Comparison of ENCODE assay signal across 12 cellular contexts in genomic region chr9:91589101-91589553, GRCh38.
A peak's percentile ranks its signal among the peaks of the same experiment; 100 is the strongest.
DNase-seq lines count a peak whose midpoint lies in the region; ATAC-seq and TF ChIP-seq lines count a peak whose summit lies in the region.
"Had no signal": no experiment of that assay in that cellular context is flagged by ENCODE, and none has a peak within 500 bp of the region (broad histone marks: within the 10 kb centered on the region; RNA-seq: fewer than 3 reads in every experiment).

No MANE protein-coding gene starts in this region.

- intact Hi-C loops in adrenal gland (cut with DNase I), result no loop called here
- intact Hi-C loops in heart right ventricle (cut with DNase I), result loop anchor here in 2 of 10 donors (10.0 kb wide), 2 partner anchors 56 to 76 kb away; no protein-coding TSS in a partner anchor

- H3K27me3 ChIP-seq in adrenal gland, result no peaks in the 10 kb centered on the region
- peaks cover 0 to 3% (median 0%) of the 10 kb centered on the region in 7 donors for H3K27me3 ChIP-seq in heart right ventricle

- H3K9me3 Mint-ChIP-seq in stimulated activated memory B cell treated with anti-CD40 and anti-IgM and Interleukin-4, amounts not matched to agents 10 μg/mL and 1 μg/mL and 100 μg/mL, for 72 hours, result no peaks in the 10 kb centered on the region

- no peaks in the 10 kb centered on the region for H3K9me3 ChIP-seq in adrenal gland (replicated peaks in 1 of 3)
- H3K9me3 ChIP-seq in heart right ventricle, result no peaks in the 10 kb centered on the region
- H3K9me3 ChIP-seq: HAP-1, SJCRH30 had no signal

- peaks cover 22% of the 10 kb centered on the region for H3K27me3 Mint-ChIP-seq in stimulated activated memory B cell treated with anti-CD40 and anti-IgM and Interleukin-4, amounts not matched to agents 10 μg/mL and 1 μg/mL and 100 μg/mL, for 72 hours

- H3K36me3 Mint-ChIP-seq in stimulated activated memory B cell treated with anti-CD40 and anti-IgM and Interleukin-4, amounts not matched to agents 10 μg/mL and 1 μg/mL and 100 μg/mL, for 72 hours, result no peaks in the 10 kb centered on the region

- ATAC-seq in heart right ventricle, result peak; percentile 16 to 77 (median 46)
- ATAC-seq in stimulated activated memory B cell treated with anti-CD40 and anti-IgM and Interleukin-4, amounts not matched to agents 10 μg/mL and 1 μg/mL and 100 μg/mL, for 72 hours, result peak; percentile 10
- ATAC-seq in GM21529 (IDR thresholded peaks at IDR 0.05; ENCODE audit: unreplicated experiment), result no peak

- peak; percentile 34 for DNase-seq in GM20000 (ENCODE audit: low spot score)
- peak in 5 of 7 donors; percentile 26 to 45 (median 33) for DNase-seq in adrenal gland
- peak in 1 of 2 donors; percentile 36 for DNase-seq in heart right ventricle
- no peak for DNase-seq in NCI-H774 (lab: John Stamatoyannopoulos, UW)
- no peak for DNase-seq in NAMALWA (ENCODE audit: low spot score)
- DNase-seq: activated naive CD4-positive, alpha-beta T cell treated with Interleukin-2 at 50 U/mL for 16 hours; KBM-7; kidney; SJCRH30 had no signal

- H3K27ac ChIP-seq in adrenal gland (no peak overlapping the region), heart right ventricle (no peak overlapping the region)
- H3K27ac ChIP-seq: SJCRH30 had no signal

- no peak overlapping the region for H3K4me3 Mint-ChIP-seq in stimulated activated memory B cell treated with anti-CD40 and anti-IgM and Interleukin-4, amounts not matched to agents 10 μg/mL and 1 μg/mL and 100 μg/mL, for 72 hours

- WGBS in adrenal gland, 4 donors, result 10 to 40% (median 28%) methylated on average over 4 to 7 of the region's 7 CpGs
- 35 to 45% methylated on average over 7 of the region's 7 CpGs for WGBS in heart right ventricle, 2 donors

- TF ChIP-seq CTCF in GM20000 (IDR thresholded peaks at IDR 0.05; ENCODE audit: extremely low read depth, missing control alignments) (no peak), adrenal gland (IDR thresholded peaks at IDR 0.05) (no peak), heart right ventricle (IDR thresholded peaks at IDR 0.05) (no peak)

- no peak overlapping the region for H3K4me3 ChIP-seq in adrenal gland
- H3K4me3 ChIP-seq in heart right ventricle, result no peak overlapping the region
- H3K4me3 ChIP-seq: HAP-1, SJCRH30 had no signal

- H3K4me1 ChIP-seq in adrenal gland (replicated peaks in 1 of 2), result no peaks in the 10 kb centered on the region
- no peaks in the 10 kb centered on the region for H3K4me1 ChIP-seq in heart right ventricle
- H3K4me1 ChIP-seq: HAP-1, SJCRH30 had no signal

- TF ChIP-seq POLR2A in adrenal gland (IDR thresholded peaks at IDR 0.05), result no peak

- H3K4me1 Mint-ChIP-seq in stimulated activated memory B cell treated with anti-CD40 and anti-IgM and Interleukin-4, amounts not matched to agents 10 μg/mL and 1 μg/mL and 100 μg/mL, for 72 hours, result no peaks in the 10 kb centered on the region

- no peak overlapping the region for H3K27ac Mint-ChIP-seq in stimulated activated memory B cell treated with anti-CD40 and anti-IgM and Interleukin-4, amounts not matched to agents 10 μg/mL and 1 μg/mL and 100 μg/mL, for 72 hours

- H3K36me3 ChIP-seq in adrenal gland (replicated peaks in 1 of 2) (no peaks in the 10 kb centered on the region), heart right ventricle (no peaks in the 10 kb centered on the region)
- H3K36me3 ChIP-seq: HAP-1, SJCRH30 had no signal

Comparison
In these comparisons a context has a peak if more than half of its experiments do, and no peak if none do; other contexts are left out.
1. DNase-seq: peak in GM20000 (single experiment) and adrenal gland (5 of 7); none in NCI-H774 (single experiment) and NAMALWA (single experiment).